In the genomic region with DNA sequence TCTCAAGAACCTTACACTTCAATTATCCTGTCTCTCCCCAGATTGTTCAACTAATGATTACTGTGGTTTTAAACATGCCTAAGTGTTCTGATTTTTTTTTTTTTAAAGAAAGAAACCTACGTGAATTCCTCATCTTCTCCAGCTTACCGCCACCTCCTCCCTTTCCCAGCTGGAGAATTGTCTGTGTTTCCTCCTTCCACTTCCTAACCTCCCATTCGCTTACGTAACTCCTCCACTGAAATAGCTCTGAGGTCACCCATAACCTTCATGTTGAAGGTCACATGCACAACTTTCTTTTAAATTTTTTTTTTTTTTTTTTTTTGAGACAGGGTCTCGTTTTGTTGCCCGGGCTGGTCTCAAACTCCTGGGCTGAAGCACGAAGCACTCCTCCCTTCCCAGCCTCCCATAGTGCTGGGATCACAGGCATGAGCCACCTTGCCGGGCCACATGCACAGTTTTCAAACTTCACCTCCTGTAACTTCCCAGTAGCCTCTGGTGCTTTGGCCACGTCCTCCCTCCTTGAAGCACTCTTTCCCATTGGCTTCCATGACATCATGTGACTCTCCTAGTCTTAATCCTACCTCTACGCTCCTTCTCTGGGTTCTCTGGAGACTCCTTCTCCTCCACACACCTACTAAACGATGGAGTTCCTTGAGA, we compare ENCODE assay signal across 14 cellular contexts. TPM values are rescaled to one million over a fixed set of nuclear protein-coding genes. Genes with fewer than 3 reads are reported as not detected.
DNase-seq lines count a peak whose midpoint lies in the region; ATAC-seq and TF ChIP-seq lines count a peak whose summit lies in the region.
"Had no signal": no experiment of that assay in that cellular context is flagged by ENCODE, and none has a peak within 500 bp of the region (broad histone marks: within the 10 kb centered on the region; RNA-seq: fewer than 3 reads in every experiment).

No MANE protein-coding gene starts in this region.

- H3K4me3 Mint-ChIP-seq in activated naive CD4-positive, alpha-beta T cell treated with anti-CD3 and anti-CD28 coated beads, Interleukin-2, amount 10 ng/mL, durations not matched to agents 7 days and 5 days: no peak overlapping the region
- H3K4me3 Mint-ChIP-seq in activated naive CD4-positive, alpha-beta T cell treated with anti-CD3 and anti-CD28 coated beads for 36 hours: no peak overlapping the region
- no peak overlapping the region for H3K4me3 Mint-ChIP-seq in dendritic cell treated with granulocyte-macrophage colony-stimulating factor and Interleukin-4, amounts not matched to agents 40 ng/mL and 50 ng/mL, for 4 days
- H3K4me3 Mint-ChIP-seq in mesothelial cell of epicardium: no peak overlapping the region
- H3K4me3 Mint-ChIP-seq: T-helper 17 cell had no signal

- peaks cover 3% of the 10 kb centered on the region for H3K36me3 Mint-ChIP-seq in activated naive CD4-positive, alpha-beta T cell treated with anti-CD3 and anti-CD28 coated beads, Interleukin-2, amount 10 ng/mL, durations not matched to agents 7 days and 5 days
- no peaks in the 10 kb centered on the region for H3K36me3 Mint-ChIP-seq in activated naive CD4-positive, alpha-beta T cell treated with anti-CD3 and anti-CD28 coated beads for 36 hours (ENCODE audit: low read depth)
- peaks cover 6% of the 10 kb centered on the region for H3K36me3 Mint-ChIP-seq in dendritic cell treated with granulocyte-macrophage colony-stimulating factor and Interleukin-4, amounts not matched to agents 40 ng/mL and 50 ng/mL, for 4 days (ENCODE audit: low read depth)
- H3K36me3 Mint-ChIP-seq in mesothelial cell of epicardium: no peaks in the 10 kb centered on the region
- H3K36me3 Mint-ChIP-seq: brain had no signal

- TF ChIP-seq CTCF in mesothelial cell of epicardium (IDR thresholded peaks at IDR 0.05; ENCODE audit: unreplicated experiment): no peak
- TF ChIP-seq CTCF in upper lobe of right lung (IDR thresholded peaks at IDR 0.05): no peak

- no peak for DNase-seq in activated naive CD4-positive, alpha-beta T cell treated with anti-CD3 and anti-CD28 coated beads, Interleukin-2, amount 10 ng/mL, durations not matched to agents 7 days and 5 days
- no peak for DNase-seq in activated naive CD4-positive, alpha-beta T cell treated with anti-CD3 and anti-CD28 coated beads for 36 hours
- DNase-seq in mesothelial cell of epicardium (ENCODE audit: low spot score in 2 of 2, unreplicated experiment in 2 of 2) (no peak), upper lobe of right lung (no peak), ecto neural progenitor cell (ENCODE audit: low spot score) (no peak), NCI-H2081 treated with DMSO at 0.1 percent for 48 hours (lab: John Stamatoyannopoulos, UW) (no peak)
- DNase-seq: erythroblast; NCI-H1436; stimulated activated CD4-positive, alpha-beta T cell treated with anti-CD3 and anti-CD28 coated beads, Interleukin-4, amount 100 ng/mL, for 1 hour; T-helper 17 cell had no signal

- H3K4me1 Mint-ChIP-seq in activated naive CD4-positive, alpha-beta T cell treated with anti-CD3 and anti-CD28 coated beads, Interleukin-2, amount 10 ng/mL, durations not matched to agents 7 days and 5 days: peaks cover 17% of the 10 kb centered on the region
- H3K4me1 Mint-ChIP-seq in activated naive CD4-positive, alpha-beta T cell treated with anti-CD3 and anti-CD28 coated beads for 36 hours (ENCODE audit: low read depth): peaks cover 11% of the 10 kb centered on the region
- H3K4me1 Mint-ChIP-seq in dendritic cell treated with granulocyte-macrophage colony-stimulating factor and Interleukin-4, amounts not matched to agents 40 ng/mL and 50 ng/mL, for 4 days (ENCODE audit: low read depth): peaks cover 19% of the 10 kb centered on the region
- peaks cover 13% of the 10 kb centered on the region for H3K4me1 Mint-ChIP-seq in mesothelial cell of epicardium

- H3K36me3 ChIP-seq in upper lobe of right lung: no peaks in the 10 kb centered on the region
- H3K36me3 ChIP-seq: neutrophil had no signal

- no peaks in the 10 kb centered on the region for H3K9me3 ChIP-seq in upper lobe of right lung
- H3K9me3 ChIP-seq: neutrophil had no signal

- peak overlapping the region; percentile 26 for H3K27ac Mint-ChIP-seq in activated naive CD4-positive, alpha-beta T cell treated with anti-CD3 and anti-CD28 coated beads, Interleukin-2, amount 10 ng/mL, durations not matched to agents 7 days and 5 days
- H3K27ac Mint-ChIP-seq in activated naive CD4-positive, alpha-beta T cell treated with anti-CD3 and anti-CD28 coated beads for 36 hours: no peak overlapping the region
- H3K27ac Mint-ChIP-seq in dendritic cell treated with granulocyte-macrophage colony-stimulating factor and Interleukin-4, amounts not matched to agents 40 ng/mL and 50 ng/mL, for 4 days: peak overlapping the region; percentile 5
- H3K27ac Mint-ChIP-seq in mesothelial cell of epicardium: peak overlapping the region; percentile 23
- H3K27ac Mint-ChIP-seq: T-helper 17 cell had no signal

- H3K4me3 ChIP-seq in upper lobe of right lung: no peak overlapping the region

- H3K27me3 ChIP-seq in upper lobe of right lung: no peaks in the 10 kb centered on the region

- peaks cover 5% of the 10 kb centered on the region for H3K4me1 ChIP-seq in upper lobe of right lung

- peaks cover 1% of the 10 kb centered on the region for H3K9me3 Mint-ChIP-seq in activated naive CD4-positive, alpha-beta T cell treated with anti-CD3 and anti-CD28 coated beads, Interleukin-2, amount 10 ng/mL, durations not matched to agents 7 days and 5 days
- H3K9me3 Mint-ChIP-seq in activated naive CD4-positive, alpha-beta T cell treated with anti-CD3 and anti-CD28 coated beads for 36 hours: peaks cover 2% of the 10 kb centered on the region
- H3K9me3 Mint-ChIP-seq in dendritic cell treated with granulocyte-macrophage colony-stimulating factor and Interleukin-4, amounts not matched to agents 40 ng/mL and 50 ng/mL, for 4 days: no peaks in the 10 kb centered on the region
- H3K9me3 Mint-ChIP-seq in mesothelial cell of epicardium: peaks cover 4% of the 10 kb centered on the region

- ATAC-seq in upper lobe of right lung: no peak
- no peak for ATAC-seq in GM18511 (IDR thresholded peaks at IDR 0.05; ENCODE audit: unreplicated experiment)
- ATAC-seq: T-helper 17 cell had no signal

- H3K27me3 Mint-ChIP-seq in activated naive CD4-positive, alpha-beta T cell treated with anti-CD3 and anti-CD28 coated beads, Interleukin-2, amount 10 ng/mL, durations not matched to agents 7 days and 5 days: peaks cover 13% of the 10 kb centered on the region
- H3K27me3 Mint-ChIP-seq in activated naive CD4-positive, alpha-beta T cell treated with anti-CD3 and anti-CD28 coated beads for 36 hours (ENCODE audit: low read depth): no peaks in the 10 kb centered on the region
- peaks cover 9% of the 10 kb centered on the region for H3K27me3 Mint-ChIP-seq in dendritic cell treated with granulocyte-macrophage colony-stimulating factor and Interleukin-4, amounts not matched to agents 40 ng/mL and 50 ng/mL, for 4 days
- H3K27me3 Mint-ChIP-seq in mesothelial cell of epicardium (ENCODE audit: low read depth): no peaks in the 10 kb centered on the region
- H3K27me3 Mint-ChIP-seq: T-helper 17 cell had no signal

- CTCF ChIA-PET in activated naive CD4-positive, alpha-beta T cell treated with anti-CD3 and anti-CD28 coated beads, Interleukin-2, amount 10 ng/mL, durations not matched to agents 7 days and 5 days (lab: Charles Lee): interaction anchor here (1.3 to 1.7 kb wide), 2 partner anchors 86 to 159 kb away, joined by 4 to 5 read pairs; no protein-coding TSS in a partner anchor
- CTCF ChIA-PET in activated naive CD4-positive, alpha-beta T cell treated with anti-CD3 and anti-CD28 coated beads for 36 hours (lab: Charles Lee): interaction anchor here (0.6 to 1.5 kb wide), 2 partner anchors 8 to 112 kb away, joined by 3 to 5 read pairs; no protein-coding TSS in a partner anchor

- intact Hi-C loops in activated naive CD4-positive, alpha-beta T cell treated with anti-CD3 and anti-CD28 coated beads for 36 hours (cut with micrococcal nuclease): no loop called here
- intact Hi-C loops in dendritic cell treated with granulocyte-macrophage colony-stimulating factor and Interleukin-4, amounts not matched to agents 40 ng/mL and 50 ng/mL, for 4 days (cut with micrococcal nuclease): no loop called here
- intact Hi-C loops in upper lobe of right lung (cut with DNase I): no loop called here

- H3K27ac ChIP-seq in upper lobe of right lung: peak overlapping the region; percentile 63
- H3K27ac ChIP-seq: neutrophil had no signal

RNA-seq across cellular contexts. Expression of a gene that starts 9.8 kb away (rescaled TPM):
- 100 to 1,000 TPM; 362 to 381 TPM for total RNA-seq in activated naive CD4-positive, alpha-beta T cell treated with anti-CD3 and anti-CD28 coated beads for 36 hours
- 192 to 209 TPM (median 204 TPM) in 3 replicates for total RNA-seq in mesothelial cell of epicardium
- 237 TPM for total RNA-seq in upper lobe of right lung
